In the genomic region with DNA sequence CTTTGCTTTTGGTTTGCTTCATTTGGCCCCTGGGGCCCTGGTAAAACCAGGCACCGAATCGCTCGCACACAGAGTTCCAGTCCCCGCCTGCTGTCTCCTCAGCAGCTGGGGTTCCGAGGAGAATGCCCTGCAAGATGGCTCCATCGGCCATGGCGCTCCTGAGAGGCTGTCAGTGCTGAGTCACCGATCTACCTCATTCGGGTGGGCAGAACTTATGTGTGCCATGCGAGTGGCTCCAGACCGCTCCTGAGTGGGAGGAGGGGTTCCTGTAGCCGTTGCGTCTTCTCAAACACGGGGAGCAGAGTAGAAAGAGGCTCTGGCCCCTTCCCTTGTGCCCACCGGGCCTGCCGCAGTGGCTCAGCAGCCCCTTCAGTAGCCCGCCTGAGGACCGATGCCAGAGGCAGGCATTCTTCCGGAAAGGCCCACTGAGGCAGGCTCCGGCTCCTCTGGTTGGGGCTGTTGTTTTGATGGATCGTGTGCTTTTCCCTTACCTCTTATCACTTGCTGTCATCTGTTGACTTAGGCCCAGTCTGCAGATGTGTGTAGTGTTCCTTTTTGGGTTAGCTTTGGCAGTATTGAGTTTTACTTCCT, we compare ENCODE assay signal across 8 cellular contexts. TPM values are rescaled to one million over a fixed set of nuclear protein-coding genes. Genes with fewer than 3 reads are reported as not detected.
A peak's percentile ranks its signal among the peaks of the same experiment; 100 is the strongest.
DNase-seq lines count a peak whose midpoint lies in the region; ATAC-seq and TF ChIP-seq lines count a peak whose summit lies in the region.

No MANE protein-coding gene starts in this region.

- DNase-seq in DMS53 (lab: John Stamatoyannopoulos, UW), result peak; percentile 84
- DNase-seq in DMS53 treated with DMSO at 0.1 percent for 48 hours (lab: John Stamatoyannopoulos, UW; ENCODE audit: unreplicated experiment), result no peak
- peak; percentile 69 to 83 for DNase-seq in SJSA1 (ENCODE audit: low read depth in 1 of 2, low spot score in 2 of 2)
- peak; percentile 82 for DNase-seq in activated naive CD4-positive, alpha-beta T cell treated with anti-CD3 and anti-CD28 coated beads, Interleukin-2, amount 50 U/mL, for 16 hours
- DNase-seq in left cardiac atrium, result peak; percentile 69
- no peak for DNase-seq in retinal pigment epithelial cell (ENCODE audit: low read depth)
- no peak for DNase-seq in NCI-H187 (lab: John Stamatoyannopoulos, UW)

- H3K36me3 ChIP-seq in SJSA1, result peaks cover 59% of the 10 kb centered on the region

- no peaks in the 10 kb centered on the region for H3K27me3 ChIP-seq in SJSA1 (replicated peaks)

- ATAC-seq in HG03196 (IDR thresholded peaks at IDR 0.05; ENCODE audit: unreplicated experiment) (peak; percentile 38), left cardiac atrium (peak; percentile 58 to 80)

- H3K27ac ChIP-seq in SJSA1, result peak overlapping the region; percentile 81

- H3K4me1 ChIP-seq in SJSA1 (replicated peaks), result peaks cover 20% of the 10 kb centered on the region

- peak overlapping the region; percentile 86 for H3K4me3 ChIP-seq in SJSA1
- peak overlapping the region; percentile 94 for H3K4me3 ChIP-seq in retinal pigment epithelial cell (ENCODE audit: low read length)

- intact Hi-C loops in left cardiac atrium (cut with DNase I), result no loop called here

- no peaks in the 10 kb centered on the region for H3K9me3 ChIP-seq in SJSA1 (replicated peaks)

- TF ChIP-seq CTCF in retinal pigment epithelial cell (conservative IDR thresholded peaks at IDR 0.05; ENCODE audit: low read depth, low read length), result no peak

RNA-seq across cellular contexts. Expression of a gene that starts 0.9 kb away (rescaled TPM):
- 50.1 and 68.1 TPM in 2 replicates for total RNA-seq in SJSA1 (2014; rRNA removed; shearing (Covaris generic))
- total RNA-seq in left cardiac atrium, result 10 to 100 TPM; 15.0 to 34.5 TPM

RNA-seq across cellular contexts. Expression of a gene that starts 6.2 kb away (rescaled TPM):
- 52.0 and 72.6 TPM in 2 replicates for total RNA-seq in SJSA1 (2014; rRNA removed; shearing (Covaris generic))
- 10 to 100 TPM; 21.4 to 33.6 TPM for total RNA-seq in left cardiac atrium

RNA-seq across cellular contexts. Expression of a gene that starts 15.3 kb away (rescaled TPM):
- total RNA-seq in SJSA1 (2014; rRNA removed; shearing (Covaris generic)), result 20.9 and 22.6 TPM in 2 replicates
- 100 to 1,000 TPM in 1 of 2 donors, 10 to 100 TPM in 1; 95.5 to 107 TPM for total RNA-seq in left cardiac atrium

RNA-seq across cellular contexts. Expression of a gene that starts 22.9 kb away (rescaled TPM):
- total RNA-seq in SJSA1 (2014; rRNA removed; shearing (Covaris generic)), result not detected in 2 replicates
- total RNA-seq in left cardiac atrium, result not detected

RNA-seq across cellular contexts. Expression of a gene that starts 46.2 kb away (rescaled TPM):
- total RNA-seq in SJSA1 (2014; rRNA removed; shearing (Covaris generic)), result not detected in 2 replicates
- 10 to 100 TPM in 1 of 2 donors, 1 to 10 TPM in 1; 8.2 to 12.8 TPM for total RNA-seq in left cardiac atrium

Comparison
In these comparisons a context has a peak if more than half of its experiments do, and no peak if none do; other contexts are left out.
1. DNase-seq: peak in DMS53 (single experiment), SJSA1 (2 of 2), activated naive CD4-positive, alpha-beta T cell treated with anti-CD3 and anti-CD28 coated beads, Interleukin-2, amount 50 U/mL, for 16 hours (single experiment) and left cardiac atrium (single experiment); none in DMS53 treated with DMSO at 0.1 percent for 48 hours (single experiment), retinal pigment epithelial cell (single experiment) and NCI-H187 (0 of 2).